1 cellular context compared by ENCODE assay signal in the genomic region with DNA sequence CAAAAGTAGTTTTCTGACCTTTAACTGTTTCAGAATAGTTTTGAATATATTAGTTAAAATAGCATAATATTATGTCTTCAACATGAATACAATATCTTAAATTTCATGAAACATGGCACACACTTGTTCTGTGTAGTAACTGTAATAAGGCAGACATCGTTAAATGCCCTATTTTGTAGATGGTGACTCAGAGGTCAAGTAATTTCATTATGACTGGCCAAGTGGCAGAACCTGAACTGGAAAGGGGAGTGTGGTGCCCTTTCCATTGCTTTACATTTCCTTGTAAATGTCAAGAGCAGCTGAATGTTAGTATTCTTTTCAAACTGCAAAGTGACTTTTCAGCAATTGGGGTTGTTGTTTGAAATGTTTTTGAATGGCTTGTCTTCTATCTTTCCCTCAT.
TF ChIP-seq lines count a peak whose summit lies in the region.

No MANE protein-coding gene starts in this region.

TF ChIP-seq in IMR-90, 13 proteins besides CTCF, POLR2A, EP300 and RAD21:
- TF ChIP-seq RFX5 (IDR thresholded peaks at IDR 0.05; ENCODE audit: low read depth, low read length): no peak
- no peak for TF ChIP-seq CHD1 (IDR thresholded peaks at IDR 0.05; ENCODE audit: low read depth, low read length)
- no peak for TF ChIP-seq NFE2L2 (IDR thresholded peaks at IDR 0.05; ENCODE audit: low read depth, low read length)
- no peak for TF ChIP-seq MAZ (IDR thresholded peaks at IDR 0.05; ENCODE audit: borderline replicate concordance, low read depth, low read length)
- TF ChIP-seq MAFK (IDR thresholded peaks at IDR 0.05; ENCODE audit: low read depth, low read length): no peak
TF ChIP-seq in IMR-90: peak in this region for 0.
